10 cellular contexts compared by ENCODE assay signal in genomic region chr10:64091889-64092288, GRCh38.
A peak's percentile ranks its signal among the peaks of the same experiment; 100 is the strongest.
DNase-seq lines count a peak whose midpoint lies in the region; ATAC-seq and TF ChIP-seq lines count a peak whose summit lies in the region.
"Had no signal": no experiment of that assay in that cellular context is flagged by ENCODE, and none has a peak within 500 bp of the region (broad histone marks: within the 10 kb centered on the region; RNA-seq: fewer than 3 reads in every experiment).

No MANE protein-coding gene starts in this region.

- no peak overlapping the region for H3K27ac ChIP-seq in 22Rv1
- H3K27ac ChIP-seq: SK-N-MC had no signal

- TF ChIP-seq CTCF in 22Rv1 (IDR thresholded peaks at IDR 0.05) (peak; percentile 49), GM12874 (IDR thresholded peaks at IDR 0.05; ENCODE audit: insufficient read depth, low read depth, low read length) (0 out of 2 replicates have a peak, but pooled peaks have one; percentile 3)

- no peak for ATAC-seq in GM21737 (IDR thresholded peaks at IDR 0.05; ENCODE audit: unreplicated experiment)
- no peak for ATAC-seq in HG03354 (IDR thresholded peaks at IDR 0.05; ENCODE audit: poor library complexity, severe bottlenecking, unreplicated experiment)

- DNase-seq in SK-N-DZ (ENCODE audit: low spot score) (peak; percentile 28), iPS-NIHi11 (ENCODE audit: low spot score) (peak; percentile 23), NCI-H1436 (lab: John Stamatoyannopoulos, UW) (no peak)
- no peak for DNase-seq in stimulated activated CD4-positive, alpha-beta T cell treated with anti-CD3 and anti-CD28 coated beads, Interleukin-1b, Interleukin-23, amount 100 ng/mL, for 48 hours
- DNase-seq: COR-L47 had no signal

Comparison
In these comparisons a context has a peak if more than half of its experiments do, and no peak if none do; other contexts are left out.
1. DNase-seq: peak in SK-N-DZ (single experiment) and iPS-NIHi11 (single experiment); none in stimulated activated CD4-positive, alpha-beta T cell treated with anti-CD3 and anti-CD28 coated beads, Interleukin-1b, Interleukin-23, amount 100 ng/mL, for 48 hours (single experiment) and NCI-H1436 (single experiment).